ENCODE assay signal across 21 cellular contexts in genomic region chr5:102781359-102781758, GRCh38. TPM values are rescaled to one million over a fixed set of nuclear protein-coding genes. Genes with fewer than 3 reads are reported as not detected.
DNase-seq lines count a peak whose midpoint lies in the region; ATAC-seq, FAIRE-seq and TF ChIP-seq lines count a peak whose summit lies in the region.
"Had no signal": no experiment of that assay in that cellular context is flagged by ENCODE, and none has a peak within 500 bp of the region (broad histone marks: within the 10 kb centered on the region; RNA-seq: fewer than 3 reads in every experiment).

No MANE protein-coding gene starts in this region.

- peaks cover 0 to 3% of the 10 kb centered on the region in 2 donors for H3K36me3 ChIP-seq in psoas muscle (ENCODE audit: insufficient read depth in 1 of 2, low read depth in 1 of 2)

- no peaks in the 10 kb centered on the region for H3K9me3 Mint-ChIP-seq in activated T-cell treated with anti-CD3 and anti-CD28 coated beads, Interleukin-2, amount 50 U/mL, for 72 hours

- H3K27me3 Mint-ChIP-seq in activated T-cell treated with anti-CD3 and anti-CD28 coated beads, Interleukin-2, amount 50 U/mL, for 72 hours (ENCODE audit: low read depth): no peaks in the 10 kb centered on the region
- H3K27me3 Mint-ChIP-seq: B cell; CD4-positive, CD25-positive, alpha-beta regulatory T cell had no signal

- H3K4me3 Mint-ChIP-seq in activated T-cell treated with anti-CD3 and anti-CD28 coated beads, Interleukin-2, amount 50 U/mL, for 72 hours: peak overlapping the region in 1 of 2 donors; percentile 80
- H3K4me3 Mint-ChIP-seq: B cell, GM23338 had no signal

- H3K27ac Mint-ChIP-seq in activated T-cell treated with anti-CD3 and anti-CD28 coated beads, Interleukin-2, amount 50 U/mL, for 72 hours: peak overlapping the region; percentile 92
- H3K27ac Mint-ChIP-seq: B cell, GM23338 had no signal

- H3K4me3 ChIP-seq in coronary artery (peak overlapping the region; percentile 42), psoas muscle (peak overlapping the region; percentile 23)
- H3K4me3 ChIP-seq: GM23338, K562 had no signal

- peak in 1 of 2 donors; percentile 30 for ATAC-seq in activated T-cell treated with anti-CD3 and anti-CD28 coated beads, Interleukin-2, amount 50 U/mL, for 72 hours (replicated peaks in 1 of 2)
- peak in 1 of 4 donors; percentile 48 for ATAC-seq in psoas muscle
- no peak for ATAC-seq in GM18868 (IDR thresholded peaks at IDR 0.05; ENCODE audit: unreplicated experiment)

- H3K4me1 ChIP-seq in psoas muscle: peaks cover 61% of the 10 kb centered on the region

- peak; percentile 46 for FAIRE-seq in GM12892 (lab: Jason Lieb, UNC)
- no peak for FAIRE-seq in urothelium cell line (lab: Jason Lieb, UNC)
- FAIRE-seq: K562, RCC 7860 had no signal

- no peak for DNase-seq in activated T-cell treated with anti-CD3 and anti-CD28 coated beads, Interleukin-2, amount 50 U/mL, for 72 hours
- DNase-seq in activated T-cell treated with anti-CD3 and anti-CD28 coated beads, Interleukin-2, amount 50 U/mL, for 48 hours: no peak
- DNase-seq in GM12892 (ENCODE audit: insufficient read length) (no peak), coronary artery (ENCODE audit: low spot score) (no peak), psoas muscle (no peak), cerebellum (ENCODE audit: low spot score) (no peak), urothelium cell line (ENCODE audit: low spot score) (no peak)
- DNase-seq: CD4-positive, CD25-positive, alpha-beta regulatory T cell; COR-L47; DMS 273 treated with DMSO at 0.1 percent for 48 hours; DND-41; NCI-H1105; NCI-H2081 treated with DMSO at 0.1 percent for 48 hours; NCI-H748 treated with DMSO at 0.1 percent for 48 hours; NK-92 treated with Interleukin-12 subunit alpha and Interleukin-12 subunit beta, amount 100 ng/mL, for 24 hours; SHP77 had no signal

- no peak for TF ChIP-seq CTCF in coronary artery (IDR thresholded peaks at IDR 0.05)
- no peak for TF ChIP-seq CTCF in psoas muscle (IDR thresholded peaks at IDR 0.05)

- intact Hi-C loops in psoas muscle (cut with DNase I): loop anchor here (2.0 to 10.0 kb wide), 3 partner anchors 15 to 193 kb away; no protein-coding TSS in a partner anchor

- peaks cover 4 to 6% of the 10 kb centered on the region in 2 donors for H3K36me3 Mint-ChIP-seq in activated T-cell treated with anti-CD3 and anti-CD28 coated beads, Interleukin-2, amount 50 U/mL, for 72 hours (ENCODE audit: insufficient read depth in 2 of 2)

- no peaks in the 10 kb centered on the region for H3K9me3 ChIP-seq in psoas muscle

- H3K27ac ChIP-seq in coronary artery: peak overlapping the region; percentile 3 to 47
- H3K27ac ChIP-seq in psoas muscle: peak overlapping the region; percentile 65

- TF ChIP-seq POLR2A in GM12892 (IDR thresholded peaks at IDR 0.05; ENCODE audit: low read depth, low read length): no peak

- peaks cover 67% of the 10 kb centered on the region for H3K4me1 Mint-ChIP-seq in activated T-cell treated with anti-CD3 and anti-CD28 coated beads, Interleukin-2, amount 50 U/mL, for 72 hours (ENCODE audit: low read depth)

- H3K27me3 ChIP-seq in psoas muscle (ENCODE audit: insufficient read depth in 3 of 3, low read length in 2 of 3): no peaks in the 10 kb centered on the region

RNA-seq across cellular contexts. Expression of gene PAM, which starts 26.3 kb away (rescaled TPM):
- total RNA-seq in activated T-cell treated with anti-CD3 and anti-CD28 coated beads, Interleukin-2, amount 50 U/mL, for 72 hours: 10 to 100 TPM; 41.7 to 56.6 TPM
- polyA plus RNA-seq in GM12892 (2012; ENCODE audit: missing spikeins): 39.0 TPM
- total RNA-seq in psoas muscle: 100 to 1,000 TPM in 3 of 4 donors, 10 to 100 TPM in 1; 99.1 to 279 (median 191) TPM
- 100 to 1,000 TPM in 2 of 3 donors, 10 to 100 TPM in 1; 29.5 to 193 (median 139) TPM for polyA plus RNA-seq in psoas muscle
- total RNA-seq in cerebellum: 148 TPM
